13 cellular contexts compared by ENCODE assay signal in the genomic region with DNA sequence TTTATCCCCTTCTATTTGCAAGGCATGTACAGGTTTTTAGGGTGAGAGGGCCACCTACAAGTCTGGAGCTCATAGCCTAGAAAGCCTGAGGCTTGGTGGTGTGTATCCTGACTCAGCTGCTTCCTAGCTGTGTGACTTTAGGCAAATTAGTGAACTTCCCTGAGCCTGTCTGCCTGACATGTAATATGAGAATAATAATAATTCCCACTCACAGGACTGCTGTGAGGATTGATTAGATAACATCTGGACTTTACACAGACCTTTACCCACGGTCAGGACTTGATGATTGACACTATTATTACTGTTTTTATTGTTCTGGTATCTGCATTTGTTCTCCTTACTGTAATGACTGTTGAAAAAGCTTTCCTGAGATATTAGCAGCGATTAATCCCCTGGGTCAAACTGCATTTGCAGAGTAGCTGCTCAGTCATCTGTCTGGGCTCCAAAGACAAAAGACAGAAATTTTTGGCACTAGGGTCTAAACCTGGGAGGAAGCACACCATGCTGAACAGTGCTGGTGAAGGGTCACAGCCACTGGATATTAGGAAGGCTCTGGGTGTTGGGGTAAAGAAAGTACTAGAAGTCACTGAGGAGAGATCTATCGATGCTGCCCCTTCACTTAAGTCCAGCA.
DNase-seq lines count a peak whose midpoint lies in the region; ATAC-seq and TF ChIP-seq lines count a peak whose summit lies in the region.
"Had no signal": no experiment of that assay in that cellular context is flagged by ENCODE, and none has a peak within 500 bp of the region (broad histone marks: within the 10 kb centered on the region; RNA-seq: fewer than 3 reads in every experiment).

No MANE protein-coding gene starts in this region.

- no peaks in the 10 kb centered on the region for H3K9me3 Mint-ChIP-seq in nephron
- H3K9me3 Mint-ChIP-seq: H9, WTC11 had no signal

- DNase-seq in AG04450 (ENCODE audit: low read depth, low spot score), result no peak
- DNase-seq in foreskin keratinocyte, result peak in 1 of 2 donors; percentile 44
- DNase-seq in SHP77 (lab: John Stamatoyannopoulos, UW), result no peak
- no peak for DNase-seq in stimulated activated CD4-positive, alpha-beta T cell treated with anti-CD3 and anti-CD28 coated beads, Interleukin-4, amount 100 ng/mL, for 24 hours
- no peak for DNase-seq in NCI-H2107 treated with DMSO at 0.1 percent for 48 hours (lab: John Stamatoyannopoulos, UW; ENCODE audit: unreplicated experiment)
- DNase-seq: effector CD8-positive, alpha-beta T cell; H9; NCI-H1105; NCI-H524 treated with DMSO at 0.1 percent for 48 hours had no signal

- peak overlapping the region; percentile 78 to 90 (median 90) for H3K27ac Mint-ChIP-seq in nephron
- H3K27ac Mint-ChIP-seq: H9, WTC11 had no signal

- H3K27ac ChIP-seq in AG04450 (ENCODE audit: low read depth, low read length), result peak overlapping the region; percentile 78
- H3K27ac ChIP-seq in foreskin keratinocyte, result no peak overlapping the region

- H3K36me3 Mint-ChIP-seq in nephron (ENCODE audit: low read depth), result no peaks in the 10 kb centered on the region
- H3K36me3 Mint-ChIP-seq: WTC11 had no signal

- peak; percentile 18; the same call in 2 of the 3 replicates for ATAC-seq in SK-N-SH treated with all-trans-retinoic acid at 6 μM for 48 hours
- ATAC-seq in foreskin keratinocyte, result peak; percentile 66
- no peak for ATAC-seq in HG02981 (IDR thresholded peaks at IDR 0.05; ENCODE audit: unreplicated experiment)

- TF ChIP-seq CTCF in AG04450 (IDR thresholded peaks at IDR 0.05; ENCODE audit: low read depth, low read length) (no peak), foreskin keratinocyte (conservative IDR thresholded peaks at IDR 0.05) (no peak), nephron (IDR thresholded peaks at IDR 0.05; ENCODE audit: unreplicated experiment in 3 of 3) (no peak)

- H3K27me3 ChIP-seq in AG04450 (ENCODE audit: control insufficient read depth, insufficient read depth, low read length) (no peaks in the 10 kb centered on the region), foreskin keratinocyte (no peaks in the 10 kb centered on the region)

- CTCF ChIA-PET in AG04450 (lab: Charles Lee), result interaction anchor here (1.4 kb wide), 1 partner anchor 12 kb away, joined by 4 read pairs; no protein-coding TSS in a partner anchor

- H3K4me1 ChIP-seq in foreskin keratinocyte, result peaks cover 13% of the 10 kb centered on the region

- no peak overlapping the region for H3K4me3 ChIP-seq in AG04450 (ENCODE audit: low read depth, low read length)

- POLR2A ChIA-PET in AG04450 (lab: Yijun Ruan, JAX), result interaction anchor here (1.2 to 1.7 kb wide), 3 partner anchors 12 to 60 kb away, joined by 3 to 4 read pairs (median 3); no protein-coding TSS in a partner anchor

- H3K27me3 Mint-ChIP-seq in nephron (ENCODE audit: low read depth), result no peaks in the 10 kb centered on the region

- peaks cover 38% of the 10 kb centered on the region for H3K4me1 Mint-ChIP-seq in nephron

- H3K4me3 Mint-ChIP-seq in nephron, result peak overlapping the region in 2 of 3 experiments; percentile 12 to 40
- H3K4me3 Mint-ChIP-seq: H9, WTC11 had no signal

- H3K9me3 ChIP-seq in AG04450 (ENCODE audit: control insufficient read depth, insufficient read depth, low read length), result no peaks in the 10 kb centered on the region

TF ChIP-seq in SK-N-SH treated with all-trans-retinoic acid at 6 μM for 48 hours, 23 proteins besides CTCF, POLR2A, EP300 and RAD21:
- TF ChIP-seq ZFP3 (CRISPR knock-in tag; IDR thresholded peaks at IDR 0.05), result no peak
- no peak for TF ChIP-seq ARNTL (CRISPR knock-in tag; IDR thresholded peaks at IDR 0.05; ENCODE audit: borderline replicate concordance, low read depth)
- no peak for TF ChIP-seq ZNF8 (CRISPR knock-in tag; IDR thresholded peaks at IDR 0.05)
- no peak for TF ChIP-seq OSR1 (CRISPR knock-in tag; IDR thresholded peaks at IDR 0.05)
- TF ChIP-seq CSDC2 (CRISPR knock-in tag; IDR thresholded peaks at IDR 0.05), result no peak
